ENCODE assay signal across 16 cellular contexts in the genomic region with DNA sequence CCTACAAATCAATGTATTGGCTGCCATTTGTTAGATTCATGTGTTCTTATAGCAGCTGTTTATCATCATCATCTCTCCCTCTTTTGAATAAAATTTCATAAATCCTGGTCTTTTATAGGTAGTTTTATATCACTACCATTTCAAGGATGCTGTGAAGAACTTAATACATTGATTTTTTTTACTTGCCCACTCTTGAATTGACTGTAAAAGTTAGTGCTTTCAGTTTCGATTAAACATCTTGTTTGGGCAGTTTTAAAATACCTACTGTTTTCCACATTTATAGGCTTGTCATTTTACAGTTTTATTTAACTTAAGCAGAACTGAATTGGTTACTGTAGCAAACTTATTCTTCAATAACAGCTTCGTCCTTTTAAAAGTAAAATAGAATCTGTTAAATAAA.
"Had no signal": no experiment of that assay in that cellular context is flagged by ENCODE, and none has a peak within 500 bp of the region (broad histone marks: within the 10 kb centered on the region; RNA-seq: fewer than 3 reads in every experiment).

No MANE protein-coding gene starts in this region.

- ATAC-seq: mucosa of descending colon; natural killer cell treated with Interleukin-12 subunit alpha and Interleukin-12 subunit beta and Interleukin-15 and Interleukin-18, amount 100 ng/mL, for 72 hours; right cardiac atrium had no signal

- DNase-seq: activated B cell treated with CpG ODN at 0.5 μM for 24 hours; activated CD4-positive, alpha-beta T cell treated with anti-CD3 and anti-CD28 coated beads, Interleukin-2, amount 10 ng/mL, durations not matched to agents 7 days and 5 days; activated effector memory CD4-positive, alpha-beta T cell treated with Interleukin-2 at 50 U/mL for 16 hours; activated T-cell treated with anti-CD3 and anti-CD28 coated beads, Interleukin-2, amount 50 U/mL, for 1 hour; caudate nucleus; colonic mucosa; esophagus squamous epithelium; foreskin fibroblast; immature natural killer cell; mucosa of descending colon; occipital lobe; right cardiac atrium; small intestine; thyroid gland; uterus had no signal
